Comparison of ENCODE assay signal across 1 cellular context in genomic region chr7:45292481-45292880, GRCh38.
TF ChIP-seq lines count a peak whose summit lies in the region.

No MANE protein-coding gene starts in this region.

TF ChIP-seq in SK-N-SH treated with all-trans-retinoic acid at 6 μM for 48 hours, 23 proteins besides CTCF, POLR2A, EP300 and RAD21 (continued from another document):
- TF ChIP-seq POU6F1 (CRISPR knock-in tag; IDR thresholded peaks at IDR 0.05; ENCODE audit: borderline replicate concordance, low read depth) (no peak), CSDC2 (CRISPR knock-in tag; IDR thresholded peaks at IDR 0.05) (no peak), PPARA (CRISPR knock-in tag; IDR thresholded peaks at IDR 0.05; ENCODE audit: borderline replicate concordance) (no peak; the same call in 1 of the 2 replicates), ESRRG (CRISPR knock-in tag; IDR thresholded peaks at IDR 0.05) (no peak), GLIS3 (CRISPR knock-in tag; IDR thresholded peaks at IDR 0.05) (no peak), ISL1 (CRISPR knock-in tag; IDR thresholded peaks at IDR 0.05) (no peak), ZC3H10 (CRISPR knock-in tag; IDR thresholded peaks at IDR 0.05) (no peak), BACH2 (CRISPR knock-in tag; IDR thresholded peaks at IDR 0.05; ENCODE audit: borderline replicate concordance) (no peak), ZFP3 (CRISPR knock-in tag; IDR thresholded peaks at IDR 0.05) (no peak), ZNF8 (CRISPR knock-in tag; IDR thresholded peaks at IDR 0.05) (no peak), ZNF70 (CRISPR knock-in tag; IDR thresholded peaks at IDR 0.05) (no peak), ZNF565 (CRISPR knock-in tag; conservative IDR thresholded peaks at IDR 0.05; ENCODE audit: low read depth) (no peak), SNAI2 (CRISPR knock-in tag; IDR thresholded peaks at IDR 0.05) (no peak), CREB5 (CRISPR knock-in tag; IDR thresholded peaks at IDR 0.05; ENCODE audit: low read depth) (no peak)
- TF ChIP-seq, protein P1, sequence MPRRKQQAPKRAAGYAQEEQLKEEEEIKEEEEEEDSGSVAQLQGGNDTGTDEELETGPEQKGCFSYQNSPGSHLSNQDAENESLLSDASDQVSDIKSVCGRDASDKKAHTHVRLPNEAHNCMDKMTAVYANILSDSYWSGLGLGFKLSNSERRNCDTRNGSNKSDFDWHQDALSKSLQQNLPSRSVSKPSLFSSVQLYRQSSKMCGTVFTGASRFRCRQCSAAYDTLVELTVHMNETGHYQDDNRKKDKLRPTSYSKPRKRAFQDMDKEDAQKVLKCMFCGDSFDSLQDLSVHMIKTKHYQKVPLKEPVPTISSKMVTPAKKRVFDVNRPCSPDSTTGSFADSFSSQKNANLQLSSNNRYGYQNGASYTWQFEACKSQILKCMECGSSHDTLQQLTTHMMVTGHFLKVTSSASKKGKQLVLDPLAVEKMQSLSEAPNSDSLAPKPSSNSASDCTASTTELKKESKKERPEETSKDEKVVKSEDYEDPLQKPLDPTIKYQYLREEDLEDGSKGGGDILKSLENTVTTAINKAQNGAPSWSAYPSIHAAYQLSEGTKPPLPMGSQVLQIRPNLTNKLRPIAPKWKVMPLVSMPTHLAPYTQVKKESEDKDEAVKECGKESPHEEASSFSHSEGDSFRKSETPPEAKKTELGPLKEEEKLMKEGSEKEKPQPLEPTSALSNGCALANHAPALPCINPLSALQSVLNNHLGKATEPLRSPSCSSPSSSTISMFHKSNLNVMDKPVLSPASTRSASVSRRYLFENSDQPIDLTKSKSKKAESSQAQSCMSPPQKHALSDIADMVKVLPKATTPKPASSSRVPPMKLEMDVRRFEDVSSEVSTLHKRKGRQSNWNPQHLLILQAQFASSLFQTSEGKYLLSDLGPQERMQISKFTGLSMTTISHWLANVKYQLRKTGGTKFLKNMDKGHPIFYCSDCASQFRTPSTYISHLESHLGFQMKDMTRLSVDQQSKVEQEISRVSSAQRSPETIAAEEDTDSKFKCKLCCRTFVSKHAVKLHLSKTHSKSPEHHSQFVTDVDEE (CRISPR knock-in tag; IDR thresholded peaks at IDR 0.05), result no peak
